ENCODE assay signal across 13 cellular contexts in genomic region chr1:91685994-91686393, GRCh38.
DNase-seq lines count a peak whose midpoint lies in the region; ATAC-seq and TF ChIP-seq lines count a peak whose summit lies in the region.
"Had no signal": no experiment of that assay in that cellular context is flagged by ENCODE, and none has a peak within 500 bp of the region (broad histone marks: within the 10 kb centered on the region; RNA-seq: fewer than 3 reads in every experiment).

No MANE protein-coding gene starts in this region.

- peak overlapping the region; percentile 36 for H3K4me2 ChIP-seq in PC-3 (ENCODE audit: low read length)

- no peaks in the 10 kb centered on the region for H3K27me3 Mint-ChIP-seq in activated CD4-positive, alpha-beta T cell treated with anti-CD3 and anti-CD28 coated beads, Interleukin-2, amount 10 ng/mL, durations not matched to agents 7 days and 5 days

- H2AFZ ChIP-seq in PC-3 (ENCODE audit: low read length) = peak overlapping the region; percentile 72

- intact Hi-C loops in PC-3 (cut with micrococcal nuclease) (loop anchor here (2.0 to 5.0 kb wide), 2 partner anchors 74 to 197 kb away; no protein-coding TSS in a partner anchor), left ventricle myocardium inferior (cut with micrococcal nuclease) (no loop called here)

- H3K4me1 Mint-ChIP-seq in activated CD4-positive, alpha-beta T cell treated with anti-CD3 and anti-CD28 coated beads, Interleukin-2, amount 10 ng/mL, durations not matched to agents 7 days and 5 days = peaks cover 43% of the 10 kb centered on the region
- H3K4me1 Mint-ChIP-seq: memory B cell had no signal

- ATAC-seq in PC-3 = peak; percentile 92
- ATAC-seq in GM21619 (IDR thresholded peaks at IDR 0.05; ENCODE audit: unreplicated experiment) = no peak
- ATAC-seq: activated naive CD4-positive, alpha-beta T cell treated with anti-CD3 and anti-CD28 coated beads, Interleukin-2, amount 50 U/mL, for 72 hours had no signal

- DNase-seq in activated CD4-positive, alpha-beta T cell treated with anti-CD3 and anti-CD28 coated beads, Interleukin-2, amount 10 ng/mL, durations not matched to agents 7 days and 5 days = no peak
- no peak for DNase-seq in activated CD4-positive, alpha-beta T cell treated with anti-CD3 and anti-CD28 coated beads for 4 hours
- DNase-seq in PC-3 (peak; percentile 79), left ventricle myocardium inferior (no peak)
- no peak for DNase-seq in activated CD4-positive, alpha-beta T cell treated with anti-CD3 and anti-CD28 coated beads, Interleukin-2, amount 50 U/mL, for 48 hours
- no peak for DNase-seq in effector memory CD4-positive, alpha-beta T cell
- DNase-seq: activated CD8-positive, alpha-beta memory T cell treated with anti-CD3 and anti-CD28 coated beads, Interleukin-2, amount 50 U/mL, for 4 hours; DMS 273 treated with DMSO at 0.1 percent for 48 hours; KG1 had no signal

- H4K20me1 ChIP-seq in PC-3 (ENCODE audit: low read length) = no peaks in the 10 kb centered on the region

- peak overlapping the region; percentile 51 for H3K27ac Mint-ChIP-seq in activated CD4-positive, alpha-beta T cell treated with anti-CD3 and anti-CD28 coated beads, Interleukin-2, amount 10 ng/mL, durations not matched to agents 7 days and 5 days
- H3K27ac Mint-ChIP-seq: activated naive CD4-positive, alpha-beta T cell treated with anti-CD3 and anti-CD28 coated beads, Interleukin-2, amount 50 U/mL, for 72 hours; memory B cell had no signal

- H3K4me3 Mint-ChIP-seq in activated CD4-positive, alpha-beta T cell treated with anti-CD3 and anti-CD28 coated beads, Interleukin-2, amount 10 ng/mL, durations not matched to agents 7 days and 5 days = no peak overlapping the region
- H3K4me3 Mint-ChIP-seq: memory B cell had no signal

- H3K9ac ChIP-seq in PC-3 (ENCODE audit: low read length) (no peak overlapping the region), subcutaneous abdominal adipose tissue (ENCODE audit: low read length in 5 of 5) (no peak overlapping the region)

- H3K9me3 ChIP-seq in PC-3 (ENCODE audit: low read length) (no peaks in the 10 kb centered on the region), left ventricle myocardium inferior (replicated peaks) (no peaks in the 10 kb centered on the region), subcutaneous abdominal adipose tissue (ENCODE audit: control insufficient read depth in 5 of 5, low read length in 5 of 5) (no peaks in the 10 kb centered on the region)
- no peaks in the 10 kb centered on the region for H3K9me3 ChIP-seq in effector memory CD4-positive, alpha-beta T cell (ENCODE audit: control insufficient read depth, low read length)

- H3K27me3 ChIP-seq in PC-3 (ENCODE audit: low read length) = no peaks in the 10 kb centered on the region
- H3K27me3 ChIP-seq in left ventricle myocardium inferior (ENCODE audit: low read depth) = no peaks in the 10 kb centered on the region
- H3K27me3 ChIP-seq in subcutaneous abdominal adipose tissue (ENCODE audit: control insufficient read depth in 5 of 5, insufficient read depth in 4 of 5, low read length in 5 of 5) = no peaks in the 10 kb centered on the region
- no peaks in the 10 kb centered on the region for H3K27me3 ChIP-seq in effector memory CD4-positive, alpha-beta T cell (replicated peaks; ENCODE audit: control insufficient read depth, insufficient read depth, low read length, poor library complexity, severe bottlenecking)

- H3K27ac ChIP-seq in PC-3 (ENCODE audit: low read length) (no peak overlapping the region), left ventricle myocardium inferior (replicated peaks) (peak overlapping the region; percentile 50), subcutaneous abdominal adipose tissue (ENCODE audit: low read depth, low read length) (peak overlapping the region; percentile 94)
- no peak overlapping the region for H3K27ac ChIP-seq in effector memory CD4-positive, alpha-beta T cell (ENCODE audit: insufficient read depth, low read length, poor library complexity, severe bottlenecking)

- POLR2A ChIA-PET in activated CD4-positive, alpha-beta T cell treated with anti-CD3 and anti-CD28 coated beads, Interleukin-2, amount 10 ng/mL, durations not matched to agents 7 days and 5 days (lab: Charles Lee) = no interaction called here
- POLR2A ChIA-PET in PC-3 (lab: Charles Lee; ENCODE audit: unreplicated experiment) = no interaction called here

- CTCF ChIA-PET in activated CD4-positive, alpha-beta T cell treated with anti-CD3 and anti-CD28 coated beads, Interleukin-2, amount 10 ng/mL, durations not matched to agents 7 days and 5 days (lab: Charles Lee) = interaction anchor here (0.7 kb wide), 1 partner anchor 78 kb away, joined by 3 read pairs; no protein-coding TSS in a partner anchor
- CTCF ChIA-PET in PC-3 (lab: Charles Lee) = no interaction called here

- H3K9me3 Mint-ChIP-seq in activated CD4-positive, alpha-beta T cell treated with anti-CD3 and anti-CD28 coated beads, Interleukin-2, amount 10 ng/mL, durations not matched to agents 7 days and 5 days = peaks cover 2% of the 10 kb centered on the region
- H3K9me3 Mint-ChIP-seq: activated naive CD4-positive, alpha-beta T cell treated with anti-CD3 and anti-CD28 coated beads, Interleukin-2, amount 50 U/mL, for 72 hours; memory B cell had no signal

- no peaks in the 10 kb centered on the region for H3K79me2 ChIP-seq in PC-3 (ENCODE audit: low read length)

- H3K4me1 ChIP-seq in PC-3 (ENCODE audit: insufficient read depth, low read length) (peaks cover 11% of the 10 kb centered on the region), left ventricle myocardium inferior (peaks cover 71% of the 10 kb centered on the region), subcutaneous abdominal adipose tissue (ENCODE audit: control insufficient read depth in 5 of 5, insufficient read depth in 5 of 5, low read length in 5 of 5) (peaks cover 10 to 78% (median 67%) of the 10 kb centered on the region in 5 donors)
- H3K4me1 ChIP-seq in effector memory CD4-positive, alpha-beta T cell (ENCODE audit: control insufficient read depth, insufficient read depth, low read length, poor library complexity, severe bottlenecking) = peaks cover 8% of the 10 kb centered on the region

- TF ChIP-seq CTCF in PC-3 (conservative IDR thresholded peaks at IDR 0.05; ENCODE audit: low read depth, low read length) (no peak), left ventricle myocardium inferior (IDR thresholded peaks at IDR 0.05; ENCODE audit: borderline replicate concordance) (no peak)

- no peaks in the 10 kb centered on the region for H3F3A ChIP-seq in PC-3 (ENCODE audit: low read length, unreplicated experiment)

- H3K4me3 ChIP-seq in PC-3 (ENCODE audit: low read length) = no peak overlapping the region
- no peak overlapping the region for H3K4me3 ChIP-seq in left ventricle myocardium inferior
- H3K4me3 ChIP-seq in subcutaneous abdominal adipose tissue (ENCODE audit: low read depth in 1 of 5, low read length in 5 of 5) = no peak overlapping the region
- H3K4me3 ChIP-seq in effector memory CD4-positive, alpha-beta T cell (ENCODE audit: insufficient read depth, low read depth, low read length, poor library complexity, severe bottlenecking) = no peak overlapping the region

- peaks cover 37% of the 10 kb centered on the region for H3K36me3 Mint-ChIP-seq in activated CD4-positive, alpha-beta T cell treated with anti-CD3 and anti-CD28 coated beads, Interleukin-2, amount 10 ng/mL, durations not matched to agents 7 days and 5 days (ENCODE audit: low read depth)
- H3K36me3 Mint-ChIP-seq: activated naive CD4-positive, alpha-beta T cell treated with anti-CD3 and anti-CD28 coated beads, Interleukin-2, amount 50 U/mL, for 72 hours; memory B cell had no signal

- H3K9me2 ChIP-seq in PC-3 (replicated peaks; ENCODE audit: low read length) = no peaks in the 10 kb centered on the region

- H3K36me3 ChIP-seq in PC-3 (ENCODE audit: low read depth, low read length) (no peaks in the 10 kb centered on the region), left ventricle myocardium inferior (peaks cover 21% of the 10 kb centered on the region), subcutaneous abdominal adipose tissue (ENCODE audit: control insufficient read depth in 5 of 5, insufficient read depth in 5 of 5, low read length in 5 of 5) (peaks cover 8 to 15% (median 14%) of the 10 kb centered on the region in 5 donors)
- no peaks in the 10 kb centered on the region for H3K36me3 ChIP-seq in effector memory CD4-positive, alpha-beta T cell (ENCODE audit: control insufficient read depth, insufficient read depth, low read length)

- BruUV-seq in PC-3 (replicated peaks; lab: Mats Ljungman, UMichigan) = no TSS peak

Comparison
In these comparisons a context has a peak if more than half of its experiments do, and no peak if none do; other contexts are left out.
1. H3K27ac ChIP-seq: peak in left ventricle myocardium inferior (single experiment) and subcutaneous abdominal adipose tissue (single experiment); none in PC-3 (single experiment) and effector memory CD4-positive, alpha-beta T cell (single experiment).